7 cellular contexts compared by ENCODE assay signal in genomic region chr11:99063331-99063730, GRCh38. TPM values are rescaled to one million over a fixed set of nuclear protein-coding genes. Genes with fewer than 3 reads are reported as not detected.
"Had no signal": no experiment of that assay in that cellular context is flagged by ENCODE, and none has a peak within 500 bp of the region (broad histone marks: within the 10 kb centered on the region; RNA-seq: fewer than 3 reads in every experiment).

No MANE protein-coding gene starts in this region.

- DNase-seq: GDM1, GF-D8 had no signal

- ATAC-seq: GM12878 had no signal

- H3K4me3 ChIP-seq: GM12878 had no signal

- FAIRE-seq: GM12878, GM12891, GM12892, GM18507, GM19239 had no signal

RNA-seq across cellular contexts. Expression of gene CNTN5, which starts 42.6 kb away (rescaled TPM):
- total RNA-seq: GM12878 had no signal
